ENCODE assay signal across 15 cellular contexts in genomic region chr3:54046677-54047214, GRCh38.
A peak's percentile ranks its signal among the peaks of the same experiment; 100 is the strongest.
DNase-seq lines count a peak whose midpoint lies in the region; ATAC-seq and TF ChIP-seq lines count a peak whose summit lies in the region.
"Had no signal": no experiment of that assay in that cellular context is flagged by ENCODE, and none has a peak within 500 bp of the region (broad histone marks: within the 10 kb centered on the region; RNA-seq: fewer than 3 reads in every experiment).

No MANE protein-coding gene starts in this region.

- H3K36me3 ChIP-seq in brain microvascular endothelial cell (replicated peaks), result no peaks in the 10 kb centered on the region
- no peaks in the 10 kb centered on the region for H3K36me3 ChIP-seq in left lung
- no peaks in the 10 kb centered on the region for H3K36me3 ChIP-seq in MM.1S (replicated peaks; ENCODE audit: insufficient read depth, low read length)
- H3K36me3 ChIP-seq: ascending aorta had no signal

- no peaks in the 10 kb centered on the region for H3K9me2 ChIP-seq in MM.1S (replicated peaks; ENCODE audit: insufficient read depth, low read length)

- H3K27me3 ChIP-seq in brain microvascular endothelial cell (replicated peaks) (no peaks in the 10 kb centered on the region), left lung (no peaks in the 10 kb centered on the region), MM.1S (replicated peaks; ENCODE audit: insufficient read depth, low read length) (no peaks in the 10 kb centered on the region)
- H3K27me3 ChIP-seq: ascending aorta had no signal

- H3K9ac ChIP-seq in MM.1S (ENCODE audit: low read length), result no peak overlapping the region

- H3K27ac Mint-ChIP-seq in HFFc6, result no peak overlapping the region
- H3K27ac Mint-ChIP-seq: activated T-helper 17 cell treated with anti-CD3 and anti-CD28 coated beads, Interleukin-2, amount 50 U/mL, for 72 hours; memory B cell had no signal

- no peak overlapping the region for H3K4me3 Mint-ChIP-seq in HFFc6
- H3K4me3 Mint-ChIP-seq: activated T-helper 17 cell treated with anti-CD3 and anti-CD28 coated beads, Interleukin-2, amount 50 U/mL, for 72 hours; memory B cell had no signal

- no peak for TF ChIP-seq CTCF in AG09319 (IDR thresholded peaks at IDR 0.05; ENCODE audit: low read depth, low read length)
- no peak for TF ChIP-seq CTCF in brain microvascular endothelial cell (IDR thresholded peaks at IDR 0.05; ENCODE audit: low read depth, low read length, missing control alignments)
- TF ChIP-seq CTCF in left lung (IDR thresholded peaks at IDR 0.05), result no peak
- TF ChIP-seq CTCF in HFFc6 (IDR thresholded peaks at IDR 0.05), result no peak
- no peak for TF ChIP-seq CTCF in MM.1S (IDR thresholded peaks at IDR 0.05; ENCODE audit: low read length)

- H4K20me1 ChIP-seq in MM.1S (ENCODE audit: insufficient read depth, low read length), result no peaks in the 10 kb centered on the region

- H3K9me3 Mint-ChIP-seq in HFFc6, result peaks cover 30% of the 10 kb centered on the region
- H3K9me3 Mint-ChIP-seq: activated T-helper 17 cell treated with anti-CD3 and anti-CD28 coated beads, Interleukin-2, amount 50 U/mL, for 72 hours; memory B cell had no signal

- intact Hi-C loops in left lung (cut with DNase I), result no loop called here

- H3K4me1 ChIP-seq in left lung (peaks cover 0 to 4% of the 10 kb centered on the region in 2 donors), MM.1S (ENCODE audit: low read length) (no peaks in the 10 kb centered on the region)
- H3K4me1 ChIP-seq: ascending aorta had no signal

- no peak overlapping the region for H2AFZ ChIP-seq in MM.1S (ENCODE audit: low read length)

- peaks cover 3% of the 10 kb centered on the region; the same call in 1 of the 2 replicates for H3K27me3 Mint-ChIP-seq in HFFc6 (ENCODE audit: insufficient read depth)

- H3K4me1 Mint-ChIP-seq in HFFc6 (ENCODE audit: low read depth), result no peaks in the 10 kb centered on the region
- H3K4me1 Mint-ChIP-seq: activated T-helper 17 cell treated with anti-CD3 and anti-CD28 coated beads, Interleukin-2, amount 50 U/mL, for 72 hours; memory B cell had no signal

- H3K27ac ChIP-seq in brain microvascular endothelial cell, result peak overlapping the region; percentile 31
- peak overlapping the region in 1 of 2 donors; percentile 45 for H3K27ac ChIP-seq in left lung
- no peak overlapping the region for H3K27ac ChIP-seq in MM.1S (ENCODE audit: low read length)
- H3K27ac ChIP-seq: ascending aorta had no signal

- no peaks in the 10 kb centered on the region for H3K36me3 Mint-ChIP-seq in HFFc6 (ENCODE audit: low read depth)
- H3K36me3 Mint-ChIP-seq: memory B cell had no signal

- H3F3A ChIP-seq in MM.1S (ENCODE audit: insufficient read depth, low read length), result no peaks in the 10 kb centered on the region

- no peaks in the 10 kb centered on the region for H3K79me2 ChIP-seq in MM.1S (ENCODE audit: low read length)

- DNase-seq in AG09319 (ENCODE audit: extremely low read depth, low read depth) (peak; percentile 76), M059J (ENCODE audit: low read depth) (peak; percentile 81), brain microvascular endothelial cell (peak; percentile 63), left lung (no peak), DMS79 (lab: John Stamatoyannopoulos, UW) (no peak), HFFc6 (no peak), DMS79 treated with DMSO at 0.1 percent for 48 hours (lab: John Stamatoyannopoulos, UW) (no peak), MM.1S (no peak)
- DNase-seq: activated CD4-positive, alpha-beta T cell treated with anti-CD3 and anti-CD28 coated beads, Interleukin-2, amount 50 U/mL, for 4 hours; GF-D8; NCI-H510A; T1000 had no signal

- in situ Hi-C loops in brain microvascular endothelial cell (cut with HindIII; ENCODE audit: low pct_ligation_motif_present, low sequenced_read_pairs), result no loop called here

- H3K9me3 ChIP-seq in left lung, result no peaks in the 10 kb centered on the region
- no peaks in the 10 kb centered on the region for H3K9me3 ChIP-seq in MM.1S (replicated peaks; ENCODE audit: insufficient read depth, low read length)
- H3K9me3 ChIP-seq: ascending aorta had no signal

- no peak overlapping the region for H3K4me2 ChIP-seq in MM.1S (ENCODE audit: low read depth, low read length)

- peak; percentile 34 for ATAC-seq in left lung
- ATAC-seq: activated T-helper 17 cell treated with anti-CD3 and anti-CD28 coated beads, Interleukin-2, amount 50 U/mL, for 72 hours had no signal

- H3K4me3 ChIP-seq in brain microvascular endothelial cell (ENCODE audit: low read depth, low read length), result no peak overlapping the region
- no peak overlapping the region for H3K4me3 ChIP-seq in left lung
- H3K4me3 ChIP-seq in MM.1S (ENCODE audit: low read length), result no peak overlapping the region
- H3K4me3 ChIP-seq: ascending aorta had no signal

Comparison
In these comparisons a context has a peak if more than half of its experiments do, and no peak if none do; other contexts are left out.
1. DNase-seq: peak in AG09319 (single experiment), M059J (single experiment) and brain microvascular endothelial cell (single experiment); none in left lung (0 of 2), DMS79 (single experiment), HFFc6 (single experiment), DMS79 treated with DMSO at 0.1 percent for 48 hours (single experiment) and MM.1S (single experiment).